15 cellular contexts compared by ENCODE assay signal in genomic region chr20:35108921-35109320, GRCh38. TPM values are rescaled to one million over a fixed set of nuclear protein-coding genes. Genes with fewer than 3 reads are reported as not detected.
DNase-seq lines count a peak whose midpoint lies in the region; ATAC-seq and TF ChIP-seq lines count a peak whose summit lies in the region.
"Had no signal": no experiment of that assay in that cellular context is flagged by ENCODE, and none has a peak within 500 bp of the region (broad histone marks: within the 10 kb centered on the region; RNA-seq: fewer than 3 reads in every experiment).

No MANE protein-coding gene starts in this region.

- BruUV-seq in HCT116 (replicated peaks; lab: Mats Ljungman, UMichigan) (no TSS peak), PC-9 (replicated peaks; lab: Mats Ljungman, UMichigan) (no TSS peak), A673 (replicated peaks; lab: Mats Ljungman, UMichigan) (no TSS peak)

- H3K27ac ChIP-seq in HCT116 (ENCODE audit: low read depth, low read length) = no peak overlapping the region
- peak overlapping the region; percentile 43 for H3K27ac ChIP-seq in PC-9
- H3K27ac ChIP-seq in GM23338 (ENCODE audit: low read depth) = no peak overlapping the region
- H3K27ac ChIP-seq in A673 (ENCODE audit: low read depth, low read length, poor library complexity, severe bottlenecking) = no peak overlapping the region

- TF ChIP-seq CTCF in HCT116 (IDR thresholded peaks at IDR 0.05 in 2 of 3, conservative IDR thresholded peaks at IDR 0.05 in 1 of 3; ENCODE audit: borderline replicate concordance in 1 of 3, insufficient read depth in 1 of 3, low read depth in 2 of 3, low read length in 2 of 3) = no peak
- no peak for TF ChIP-seq CTCF in PC-9 (conservative IDR thresholded peaks at IDR 0.05)
- TF ChIP-seq CTCF in epithelial cell of esophagus (IDR thresholded peaks at IDR 0.05; ENCODE audit: insufficient read depth, low read depth, low read length, missing control alignments) = no peak
- no peak for TF ChIP-seq CTCF in GM23338 (conservative IDR thresholded peaks at IDR 0.05; ENCODE audit: low read depth in 2 of 2)
- no peak for TF ChIP-seq CTCF in A673 (conservative IDR thresholded peaks at IDR 0.05; ENCODE audit: low read depth, low read length)

- POLR2A ChIA-PET in HCT116 (lab: Charles Lee) = no interaction called here
- POLR2A ChIA-PET in PC-9 (lab: Charles Lee; ENCODE audit: unreplicated experiment) = no interaction called here
- POLR2A ChIA-PET in A673 (lab: Charles Lee; ENCODE audit: low non-redundant PET) = no interaction called here

- intact Hi-C loops in HCT116 (cut with micrococcal nuclease) (no loop called here), PC-9 (cut with micrococcal nuclease; ENCODE audit: unreplicated experiment) (no loop called here), A673 (cut with micrococcal nuclease; ENCODE audit: unreplicated experiment) (no loop called here)

- H3K4me1 ChIP-seq in HCT116 (ENCODE audit: control insufficient read depth in 1 of 2, insufficient read depth in 2 of 2, low read length in 2 of 2) = peaks cover 0 to 16% of the 10 kb centered on the region in 2 experiments; a peak in 2 of 4 replicates
- H3K4me1 ChIP-seq in PC-9 (replicated peaks; ENCODE audit: insufficient read depth) = peaks cover 33% of the 10 kb centered on the region
- no peaks in the 10 kb centered on the region for H3K4me1 ChIP-seq in GM23338 (ENCODE audit: insufficient read depth)
- H3K4me1 ChIP-seq in A673 (ENCODE audit: insufficient read depth, low read length, poor library complexity, severe bottlenecking) = no peaks in the 10 kb centered on the region

- H3F3A ChIP-seq in PC-9 (ENCODE audit: insufficient read depth, low read depth) (peaks cover 21% of the 10 kb centered on the region), GM23338 (replicated peaks; ENCODE audit: low read depth) (no peaks in the 10 kb centered on the region)

- TF ChIP-seq RAD21 in HCT116 (IDR thresholded peaks at IDR 0.05; ENCODE audit: low read depth) = no peak

- RAD21 ChIA-PET in HCT116 (lab: Charles Lee; ENCODE audit: low non-redundant PET in 1 of 2, low total read pairs in 2 of 2, uncharacterized antibody in 2 of 2, unreplicated experiment in 2 of 2) = no interaction called here

- H3K4me1 Mint-ChIP-seq in GM23338 = no peaks in the 10 kb centered on the region
- H3K4me1 Mint-ChIP-seq: B cell had no signal

- H3K27me3 ChIP-seq in HCT116 (ENCODE audit: insufficient read depth, low read length) = no peaks in the 10 kb centered on the region
- no peaks in the 10 kb centered on the region for H3K27me3 ChIP-seq in PC-9 (ENCODE audit: insufficient read depth, low read depth)
- H3K27me3 ChIP-seq in GM23338 (ENCODE audit: insufficient read depth) = no peaks in the 10 kb centered on the region
- H3K27me3 ChIP-seq in A673 (replicated peaks; ENCODE audit: insufficient read depth, low read depth, low read length, poor library complexity) = no peaks in the 10 kb centered on the region

- no peak overlapping the region for H3K4me3 ChIP-seq in HCT116 (replicated peaks in 1 of 2; ENCODE audit: low read depth in 1 of 2, low read length in 2 of 2)
- H3K4me3 ChIP-seq in PC-9 = no peak overlapping the region
- H3K4me3 ChIP-seq in epithelial cell of esophagus (ENCODE audit: low read length) = no peak overlapping the region
- H3K4me3 ChIP-seq in GM23338 = no peak overlapping the region
- no peak overlapping the region for H3K4me3 ChIP-seq in A673 (ENCODE audit: low read depth, low read length, poor library complexity, severe bottlenecking)

- no peaks in the 10 kb centered on the region for H3K27me3 Mint-ChIP-seq in GM23338 (ENCODE audit: insufficient read depth, low read depth, poor library complexity)
- H3K27me3 Mint-ChIP-seq: B cell; CD4-positive, alpha-beta T cell had no signal

- H3K9ac ChIP-seq in HCT116 (ENCODE audit: low read length) = no peak overlapping the region

- no peak overlapping the region for H3K4me3 Mint-ChIP-seq in GM23338
- H3K4me3 Mint-ChIP-seq: B cell; CD4-positive, alpha-beta T cell had no signal

- H3K9me2 ChIP-seq in HCT116 (ENCODE audit: insufficient read depth) (no peaks in the 10 kb centered on the region), PC-9 (ENCODE audit: insufficient read depth) (no peaks in the 10 kb centered on the region), GM23338 (ENCODE audit: insufficient read depth) (no peaks in the 10 kb centered on the region)

- no peaks in the 10 kb centered on the region for H3K36me3 ChIP-seq in HCT116 (ENCODE audit: control insufficient read depth in 1 of 2, insufficient read depth in 2 of 2, low read length in 2 of 2)
- H3K36me3 ChIP-seq in PC-9 (ENCODE audit: low read depth) = no peaks in the 10 kb centered on the region
- no peaks in the 10 kb centered on the region for H3K36me3 ChIP-seq in GM23338 (ENCODE audit: insufficient read depth)
- no peaks in the 10 kb centered on the region for H3K36me3 ChIP-seq in A673 (ENCODE audit: insufficient read depth, low read length, poor library complexity, severe bottlenecking)

- no peaks in the 10 kb centered on the region for H3K9me3 Mint-ChIP-seq in GM23338
- H3K9me3 Mint-ChIP-seq: CD4-positive, alpha-beta T cell had no signal

- ATAC-seq in HCT116 (no peak), GM23338 (no peak), GM21528 (IDR thresholded peaks at IDR 0.05; ENCODE audit: low FRiP score, unreplicated experiment) (no peak)

- H2AFZ ChIP-seq in HCT116 (ENCODE audit: low read depth, low read length, poor library complexity, severe bottlenecking) (no peak overlapping the region), PC-9 (no peak overlapping the region), GM23338 (no peak overlapping the region)

- CTCF ChIA-PET in HCT116 (lab: Charles Lee) (no interaction called here), PC-9 (lab: Charles Lee) (no interaction called here), A673 (lab: Charles Lee) (no interaction called here)

- TF ChIP-seq POLR2A in HCT116 (IDR thresholded peaks at IDR 0.05; ENCODE audit: borderline replicate concordance, extremely low read depth, insufficient read depth, insufficient read length) = no peak

- H3K36me3 Mint-ChIP-seq in GM23338 (ENCODE audit: low read depth) = no peaks in the 10 kb centered on the region

- H4K20me1 ChIP-seq in HCT116 (ENCODE audit: insufficient read depth) = no peaks in the 10 kb centered on the region
- no peaks in the 10 kb centered on the region for H4K20me1 ChIP-seq in PC-9 (ENCODE audit: insufficient read depth)
- H4K20me1 ChIP-seq in GM23338 (replicated peaks; ENCODE audit: insufficient read depth) = no peaks in the 10 kb centered on the region

- DNase-seq in HCT116 (ENCODE audit: low read depth, low spot score) (no peak), PC-9 (peak; percentile 10 to 81), epithelial cell of esophagus (ENCODE audit: low read depth) (peak; percentile 93), kidney tubule cell (ENCODE audit: low spot score) (peak; percentile 3), GM23338 (ENCODE audit: low spot score) (no peak), A673 (ENCODE audit: low spot score) (no peak)
- DNase-seq in effector CD4-positive, alpha-beta T cell = no peak
- DNase-seq: C1 segment of cervical spinal cord; Calu3; CD4-positive, alpha-beta T cell; DMS 273 treated with DMSO at 0.1 percent for 48 hours; DMS79; IMR-90 had no signal

- no peak overlapping the region for H3K4me2 ChIP-seq in HCT116 (ENCODE audit: low read length)
- peak overlapping the region; percentile 34; the same call in 1 of the 2 replicates for H3K4me2 ChIP-seq in PC-9
- H3K4me2 ChIP-seq in GM23338 = no peak overlapping the region

- H3K79me2 ChIP-seq in HCT116 (ENCODE audit: insufficient read depth, low read length) (no peaks in the 10 kb centered on the region), PC-9 (ENCODE audit: low read depth) (no peaks in the 10 kb centered on the region), GM23338 (replicated peaks; ENCODE audit: insufficient read depth) (no peaks in the 10 kb centered on the region)

- H3K9me3 ChIP-seq in HCT116 (ENCODE audit: control insufficient read depth in 1 of 2, insufficient read depth in 1 of 2, low read depth in 1 of 2, low read length in 2 of 2) (no peaks in the 10 kb centered on the region), PC-9 (ENCODE audit: insufficient read depth, low read depth) (no peaks in the 10 kb centered on the region), A673 (ENCODE audit: low read depth, low read length, poor library complexity, severe bottlenecking) (no peaks in the 10 kb centered on the region)

- H3K27ac Mint-ChIP-seq in GM23338 = no peak overlapping the region
- H3K27ac Mint-ChIP-seq: B cell; CD4-positive, alpha-beta T cell had no signal

TF ChIP-seq in HCT116, 20 proteins besides CTCF, POLR2A, EP300 and RAD21 (continues in another document):
- 0 out of 2 replicates have a peak, but pooled peaks have one; percentile 26 for TF ChIP-seq EGR1 (IDR thresholded peaks at IDR 0.05; ENCODE audit: low read depth)

TF ChIP-seq in GM23338, 12 proteins besides CTCF, POLR2A, EP300 and RAD21:
- TF ChIP-seq POLR2AphosphoS5 (IDR thresholded peaks at IDR 0.05; ENCODE audit: low read depth) = no peak
- TF ChIP-seq, protein P1, sequence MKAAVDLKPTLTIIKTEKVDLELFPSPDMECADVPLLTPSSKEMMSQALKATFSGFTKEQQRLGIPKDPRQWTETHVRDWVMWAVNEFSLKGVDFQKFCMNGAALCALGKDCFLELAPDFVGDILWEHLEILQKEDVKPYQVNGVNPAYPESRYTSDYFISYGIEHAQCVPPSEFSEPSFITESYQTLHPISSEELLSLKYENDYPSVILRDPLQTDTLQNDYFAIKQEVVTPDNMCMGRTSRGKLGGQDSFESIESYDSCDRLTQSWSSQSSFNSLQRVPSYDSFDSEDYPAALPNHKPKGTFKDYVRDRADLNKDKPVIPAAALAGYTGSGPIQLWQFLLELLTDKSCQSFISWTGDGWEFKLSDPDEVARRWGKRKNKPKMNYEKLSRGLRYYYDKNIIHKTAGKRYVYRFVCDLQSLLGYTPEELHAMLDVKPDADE (IDR thresholded peaks at IDR 0.05) = no peak
- TF ChIP-seq NANOG (IDR thresholded peaks at IDR 0.05; ENCODE audit: borderline replicate concordance) = no peak
- no peak for TF ChIP-seq EZH2phosphoT487 (IDR thresholded peaks at IDR 0.05; ENCODE audit: unreplicated experiment)
- no peak for TF ChIP-seq STAT1 (IDR thresholded peaks at IDR 0.05; ENCODE audit: unreplicated experiment)
- TF ChIP-seq EZH2 (IDR thresholded peaks at IDR 0.05; ENCODE audit: low read depth, unreplicated experiment) = no peak
- no peak for TF ChIP-seq JUNB (IDR thresholded peaks at IDR 0.05; ENCODE audit: unreplicated experiment)
- no peak for TF ChIP-seq CREB1 (CRISPR knock-in tag; IDR thresholded peaks at IDR 0.05; ENCODE audit: low read depth)

RNA-seq across cellular contexts. Expression of gene TRPC4AP, which starts 16.3 kb away (rescaled TPM):
- total RNA-seq in HCT116 (2021; ENCODE audit: unreplicated experiment) (48.6 TPM), PC-9 (2021) (51.0 and 51.9 TPM in 2 replicates), A673 (2021) (34.6 and 39.5 TPM in 2 replicates)
- polyA plus RNA-seq in HCT116 (2012) = 48.6 and 48.8 TPM in 2 replicates
- total RNA-seq in GM23338 (2014; rRNA removed; shearing (Covaris generic)) = 74.1 and 89.5 TPM in 2 replicates
- 47.5 and 48.8 TPM in 2 replicates for polyA plus RNA-seq in GM23338 (2016; fragmentation: Nextera tagmentation; extraction: Ambion mirVana)

RNA-seq across cellular contexts. Expression of gene EDEM2, which starts 38.2 kb away (rescaled TPM):
- total RNA-seq in HCT116 (2021; ENCODE audit: unreplicated experiment) = 22.8 TPM
- polyA plus RNA-seq in HCT116 (2012) = 19.3 and 20.8 TPM in 2 replicates
- 28.6 and 34.9 TPM in 2 replicates for total RNA-seq in PC-9 (2021)
- total RNA-seq in GM23338 (2014; rRNA removed; shearing (Covaris generic)) = 20.7 and 25.3 TPM in 2 replicates
- 13.9 and 14.2 TPM in 2 replicates for polyA plus RNA-seq in GM23338 (2016; fragmentation: Nextera tagmentation; extraction: Ambion mirVana)
- total RNA-seq in A673 (2021) = 13.6 and 16.1 TPM in 2 replicates

Comparison
In these comparisons a context has a peak if more than half of its experiments do, and no peak if none do; other contexts are left out.
1. DNase-seq: peak in PC-9 (2 of 2), epithelial cell of esophagus (single experiment) and kidney tubule cell (single experiment); none in HCT116 (single experiment), GM23338 (single experiment), A673 (single experiment) and effector CD4-positive, alpha-beta T cell (single experiment).